ENCODE assay signal across 6 cellular contexts in genomic region chr3:183632730-183633129, GRCh38. TPM values are rescaled to one million over a fixed set of nuclear protein-coding genes. Genes with fewer than 3 reads are reported as not detected.
DNase-seq lines count a peak whose midpoint lies in the region; ATAC-seq, FAIRE-seq and TF ChIP-seq lines count a peak whose summit lies in the region.
"Not testable (repeated sequence)": the region's sequence is repeated elsewhere in the genome, so short reads cannot be mapped to it uniquely, and the experiment has no call there.

No MANE protein-coding gene starts in this region.

- not testable (repeated sequence) for TF ChIP-seq RAD21 in K562 (CRISPR knock-in tag; conservative IDR thresholded peaks at IDR 0.05 in 1 of 2, IDR thresholded peaks at IDR 0.05 in 1 of 2); liver (IDR thresholded peaks at IDR 0.05)

- H3K79me2 ChIP-seq in K562 (ENCODE audit: control insufficient read depth, insufficient read depth, low read length) = peaks cover 14% of the 10 kb centered on the region; the same call in 2 of the 3 replicates

- intact Hi-C loops in Caco-2 (cut with micrococcal nuclease; ENCODE audit: unreplicated experiment); K562 (cut with micrococcal nuclease); left colon (cut with DNase I, micrococcal nuclease): not testable (repeated sequence)

- not testable (repeated sequence) for H3K27ac ChIP-seq in K562 (ENCODE audit: extremely low read depth, low read depth, low read length); liver (ENCODE audit: low read depth in 1 of 2, low read length in 2 of 2)
- H3K27ac ChIP-seq in small intestine (ENCODE audit: low read depth in 1 of 2, low read length in 1 of 2) = peak overlapping the region in 1 of 2 donors; percentile 18

- H3K4me1 Mint-ChIP-seq in Caco-2 (ENCODE audit: low read depth, unreplicated experiment); nephron: not testable (repeated sequence)

- FAIRE-seq in K562 (lab: Jason Lieb, UNC); small intestine (lab: Jason Lieb, UNC): not testable (repeated sequence)

- not testable (repeated sequence) for H3K4me3 Mint-ChIP-seq in Caco-2 (ENCODE audit: unreplicated experiment)
- peak overlapping the region in 2 of 3 experiments; percentile 28 to 52 for H3K4me3 Mint-ChIP-seq in nephron

- H3K9ac ChIP-seq in K562 (ENCODE audit: insufficient read depth in 1 of 2, low read depth in 2 of 2, low read length in 2 of 2); liver (ENCODE audit: low read depth in 1 of 2, low read length in 2 of 2): not testable (repeated sequence)

- not testable (repeated sequence) for BruUV-seq in Caco-2 (replicated peaks; lab: Mats Ljungman, UMichigan); K562 (replicated peaks; lab: Mats Ljungman, UMichigan)

- H3K9me3 Mint-ChIP-seq in Caco-2 (ENCODE audit: unreplicated experiment); nephron: not testable (repeated sequence)

- H3K27ac Mint-ChIP-seq in Caco-2 (ENCODE audit: unreplicated experiment) = not testable (repeated sequence)
- peak overlapping the region in 1 of 3 experiments; percentile 7 for H3K27ac Mint-ChIP-seq in nephron

- POLR2A ChIA-PET in Caco-2 (lab: Charles Lee) = not testable (repeated sequence)
- POLR2A ChIA-PET in K562 (lab: Yijun Ruan, JAX) = interaction anchor here (1.4 to 1.6 kb wide), 2 partner anchors 10 to 65 kb away, joined by 4 read pairs; partner anchors contain the start of gene YEATS2

- in situ Hi-C loops in K562 (cut with MboI) = not testable (repeated sequence)

- H3K27me3 ChIP-seq in Caco-2 (replicated peaks; ENCODE audit: control insufficient read depth, insufficient read depth, low read length); K562 (ENCODE audit: control insufficient read depth in 2 of 2, insufficient read depth in 2 of 2, low read length in 2 of 2); liver (ENCODE audit: control insufficient read depth in 4 of 4, insufficient read depth in 4 of 4, low read length in 3 of 4); small intestine (ENCODE audit: control insufficient read depth in 2 of 2, insufficient read depth in 2 of 2, low read length in 2 of 2): not testable (repeated sequence)

- H3K4me1 ChIP-seq in Caco-2; small intestine (ENCODE audit: control insufficient read depth in 2 of 2, insufficient read depth in 1 of 2, low read depth in 1 of 2, low read length in 1 of 2): not testable (repeated sequence)
- H3K4me1 ChIP-seq in K562 (replicated peaks in 1 of 2; ENCODE audit: control insufficient read depth in 2 of 2, insufficient read depth in 2 of 2, low read length in 2 of 2) = peaks cover 16 to 17% of the 10 kb centered on the region in 2 experiments
- peaks cover 1 to 12% (median 8%) of the 10 kb centered on the region in 4 donors for H3K4me1 ChIP-seq in liver (ENCODE audit: control insufficient read depth in 4 of 4, insufficient read depth in 4 of 4, low read length in 3 of 4)

- H3K36me3 ChIP-seq in Caco-2 (ENCODE audit: control insufficient read depth, insufficient read depth, low read length); K562 (ENCODE audit: control insufficient read depth, insufficient read depth, low read length); liver (ENCODE audit: control insufficient read depth in 4 of 4, insufficient read depth in 3 of 4, low read depth in 1 of 4, low read length in 3 of 4); small intestine (ENCODE audit: control insufficient read depth in 2 of 2, insufficient read depth in 2 of 2, low read length in 2 of 2): not testable (repeated sequence)

- not testable (repeated sequence) for H3K9me1 ChIP-seq in K562 (ENCODE audit: control insufficient read depth, insufficient read depth, low read length)

- H3K4me3 ChIP-seq in Caco-2 (ENCODE audit: low read depth, low read length); K562; liver (ENCODE audit: low read depth in 1 of 3, low read length in 3 of 3); small intestine (ENCODE audit: low read depth in 1 of 2, low read length in 2 of 2): not testable (repeated sequence)

- not testable (repeated sequence) for H3K9me3 ChIP-seq in Caco-2; K562 (replicated peaks; ENCODE audit: control insufficient read depth, insufficient read depth, low read depth, low read length); liver (ENCODE audit: control insufficient read depth in 4 of 4, low read length in 3 of 4); small intestine (ENCODE audit: control insufficient read depth, low read depth)

- not testable (repeated sequence) for TF ChIP-seq POLR2A in K562 (conservative IDR thresholded peaks at IDR 0.05)

- H3K36me3 Mint-ChIP-seq in Caco-2 (ENCODE audit: insufficient read depth, unreplicated experiment) = peaks cover 17% of the 10 kb centered on the region
- not testable (repeated sequence) for H3K36me3 Mint-ChIP-seq in nephron (ENCODE audit: low read depth)

- DNase-seq in Caco-2 = peak; percentile 39 to 57
- not testable (repeated sequence) for DNase-seq in K562 (ENCODE audit: extremely low read depth in 1 of 4, low spot score in 3 of 4)
- DNase-seq in left colon = peak; percentile 32 to 49
- peak; percentile 86 for DNase-seq in small intestine

- not testable (repeated sequence) for H3K27me3 Mint-ChIP-seq in Caco-2 (ENCODE audit: insufficient read depth, unreplicated experiment); nephron (ENCODE audit: low read depth)

- not testable (repeated sequence) for TF ChIP-seq CTCF in Caco-2 (IDR thresholded peaks at IDR 0.05; ENCODE audit: insufficient read depth in 1 of 2, low read depth in 1 of 2, low read length in 1 of 2, severe bottlenecking in 1 of 2, unreplicated experiment in 1 of 2); K562 (IDR thresholded peaks at IDR 0.05 in 2 of 3, conservative IDR thresholded peaks at IDR 0.05 in 1 of 3; ENCODE audit: insufficient read depth in 2 of 3, low read depth in 1 of 3, low read length in 3 of 3); liver (IDR thresholded peaks at IDR 0.05; ENCODE audit: low read depth, low read length, missing input control); nephron (IDR thresholded peaks at IDR 0.05; ENCODE audit: unreplicated experiment in 3 of 3)

- not testable (repeated sequence) for H3K4me2 ChIP-seq in K562 (ENCODE audit: insufficient read depth, low read length)

- not testable (repeated sequence) for TF ChIP-seq EP300 in K562 (IDR thresholded peaks at IDR 0.05; ENCODE audit: low read length)

- WGBS in K562 (ENCODE audit: insufficient coverage, low coverage, missing lambda C conversion rate) = 61% methylated on average over 6 of the region's 8 CpGs
- WGBS in liver = 52% methylated on average over 8 of the region's 8 CpGs
- WGBS in small intestine, 3 donors = 19 to 74% (median 44%) methylated on average over 8 of the region's 8 CpGs

- not testable (repeated sequence) for ATAC-seq in K562, left colon

- CTCF ChIA-PET in Caco-2 (lab: Charles Lee); K562 (lab: Yijun Ruan, JAX; ENCODE audit: low intra/inter-chr PET ratio): not testable (repeated sequence)

- H2AFZ ChIP-seq in K562 (ENCODE audit: low read depth, low read length) = not testable (repeated sequence)

- not testable (repeated sequence) for H4K20me1 ChIP-seq in K562 (replicated peaks; ENCODE audit: control insufficient read depth, insufficient read depth, low read length)

TF ChIP-seq in K562, 482 proteins besides CTCF, POLR2A, EP300 and RAD21:
- 0 out of 2 replicates have a peak, but pooled peaks have one; percentile 4 for TF ChIP-seq CBFA2T3 (IDR thresholded peaks at IDR 0.05)

TF ChIP-seq in liver, 16 proteins besides CTCF, POLR2A, EP300 and RAD21:
- TF ChIP-seq HNF4G (IDR thresholded peaks at IDR 0.05) (peak; percentile 52), HNF4A (conservative IDR thresholded peaks at IDR 0.05) (peak; percentile 76 to 86), SP1 (IDR thresholded peaks at IDR 0.05) (peak; percentile 53), RXRA (IDR thresholded peaks at IDR 0.05) (peak in 1 of 2 donors; percentile 61)
TF ChIP-seq in liver: peak in this region for 4; not testable (repeated sequence) for 12.

RNA-seq across cellular contexts. Expression of gene KLHL24, which starts 2.7 kb away (rescaled TPM):
- 16.8 and 17.6 TPM in 2 replicates for total RNA-seq in Caco-2 (2022)
- total RNA-seq in K562 (2011; cell fraction: chromatin; rRNA removed; ENCODE audit: low replicate concordance) = 24.6 and 59.1 TPM in 2 replicates
- 10.0 and 17.0 TPM in 2 replicates for total RNA-seq in K562 (2011; cell fraction: nucleolus; rRNA removed)
- total RNA-seq in K562 (2011; cell fraction: nucleoplasm; rRNA removed) = 23.2 and 26.3 TPM in 2 replicates
- 9.5 and 14.2 TPM in 2 replicates for total RNA-seq in K562 (2014; rRNA removed)
- 14.7 and 18.8 TPM in 2 replicates for total RNA-seq in K562 (2014; rRNA removed; fragmentation: Illumina TruSeq; extraction: Trizol)
- total RNA-seq in K562 (2015; rRNA removed; fragmentation: Illumina TruSeq; extraction: Trizol) = 7.4 and 8.7 TPM in 2 replicates
- 14.5 and 21.2 TPM in 2 replicates for total RNA-seq in K562 (2021)
- polyA plus RNA-seq in K562 (2011; rRNA removed) = 15.8 and 18.3 TPM in 2 replicates
- 10.0 and 19.4 TPM in 2 replicates for polyA plus RNA-seq in K562 (2011; cell fraction: cytosol; rRNA removed)
- 5.9 and 12.3 TPM in 2 replicates for polyA plus RNA-seq in K562 (2011; cell fraction: nucleus; rRNA removed)
- 8.5 and 10.7 TPM in 2 replicates for polyA plus RNA-seq in K562 (2012)
- polyA plus RNA-seq in K562 (2014; fragmentation: Illumina TruSeq; extraction: Trizol) = 9.1 and 13.7 TPM in 2 replicates
- polyA plus RNA-seq in K562 (2014; fragmentation: Nextera tagmentation; extraction: Ambion mirVana) = 1 to 10 TPM; 3.3 to 6.6 TPM
- polyA plus RNA-seq in K562 (2014; rRNA removed) = 13.8 and 17.1 TPM in 2 replicates
- polyA minus RNA-seq in K562 (2011; rRNA and poly(A)+ RNA removed) = 76.5 and 94.0 TPM in 2 replicates
- polyA minus RNA-seq in K562 (2011; cell fraction: cytosol; rRNA and poly(A)+ RNA removed) = 18.3 and 29.7 TPM in 2 replicates
- polyA minus RNA-seq in K562 (2011; cell fraction: nucleus; rRNA and poly(A)+ RNA removed) = 10.1 and 21.4 TPM in 2 replicates
- 10 to 100 TPM; 29.6 to 57.2 TPM for total RNA-seq in left colon
- total RNA-seq in liver = 10 to 100 TPM; 20.6 to 81.8 TPM
- 10 to 100 TPM in 1 of 2 donors, 1 to 10 TPM in 1; 6.4 to 16.2 TPM for polyA plus RNA-seq in liver
- 10 to 100 TPM in 2 of 3 donors, 1 to 10 TPM in 1; 8.1 to 13.2 (median 11.6) TPM for polyA plus RNA-seq in small intestine
